ENCODE assay signal across 15 cellular contexts in genomic region chr16:10745856-10746255, GRCh38. TPM values are rescaled to one million over a fixed set of nuclear protein-coding genes. Genes with fewer than 3 reads are reported as not detected.
DNase-seq lines count a peak whose midpoint lies in the region; ATAC-seq and TF ChIP-seq lines count a peak whose summit lies in the region.
"Had no signal": no experiment of that assay in that cellular context is flagged by ENCODE, and none has a peak within 500 bp of the region (broad histone marks: within the 10 kb centered on the region; RNA-seq: fewer than 3 reads in every experiment).

No MANE protein-coding gene starts in this region.

- H3K27me3 ChIP-seq in heart left ventricle (no peaks in the 10 kb centered on the region), muscle layer of colon (ENCODE audit: control insufficient read depth in 1 of 2, insufficient read depth in 2 of 2, low read length in 2 of 2) (no peaks in the 10 kb centered on the region), stomach smooth muscle (ENCODE audit: control insufficient read depth in 1 of 2, insufficient read depth in 2 of 2, low read length in 2 of 2) (no peaks in the 10 kb centered on the region)

- no peak for TF ChIP-seq CTCF in heart left ventricle (IDR thresholded peaks at IDR 0.05)

- TF ChIP-seq POLR2A in heart left ventricle (IDR thresholded peaks at IDR 0.05): no peak

- no peaks in the 10 kb centered on the region for H3K9me3 Mint-ChIP-seq in activated naive CD8-positive, alpha-beta T cell treated with anti-CD3 and anti-CD28 coated beads, Interleukin-2, amount 50 U/mL, for 24 hours

- peaks cover 24% of the 10 kb centered on the region for H3K36me3 Mint-ChIP-seq in activated naive CD8-positive, alpha-beta T cell treated with anti-CD3 and anti-CD28 coated beads, Interleukin-2, amount 50 U/mL, for 24 hours (ENCODE audit: low read depth)

- no peak for DNase-seq in heart left ventricle
- DNase-seq in cardiac septum (ENCODE audit: low spot score): no peak
- no peak for DNase-seq in activated naive CD8-positive, alpha-beta T cell treated with anti-CD3 and anti-CD28 coated beads, Interleukin-2, amount 50 U/mL, for 24 hours
- no peak for DNase-seq in NCI-H1105 treated with DMSO at 0.1 percent for 48 hours (lab: John Stamatoyannopoulos, UW)
- no peak for DNase-seq in LoVo (ENCODE audit: low spot score)
- no peak for DNase-seq in GM19240 (ENCODE audit: insufficient read length, low spot score)
- DNase-seq: activated CD8-positive, alpha-beta T cell treated with anti-CD3 and anti-CD28 coated beads, Interleukin-2, amount 10 ng/mL, durations not matched to agents 7 days and 5 days; activated effector memory CD4-positive, alpha-beta T cell treated with Interleukin-2 at 50 U/mL for 16 hours; DMS153; Karpas-422; NCI-H1694 treated with DMSO at 0.1 percent for 48 hours; NCI-H446; stimulated activated CD4-positive, alpha-beta T cell treated with anti-CD3 and anti-CD28 coated beads, Interleukin-15, amount 100 ng/mL, for 24 hours had no signal

- H3K27ac ChIP-seq in heart left ventricle (peak overlapping the region in 10 of 12 donors; percentile 14 to 99 (median 67)), muscle layer of colon (ENCODE audit: low read depth, low read length) (peak overlapping the region; percentile 29), stomach smooth muscle (ENCODE audit: low read length) (peak overlapping the region; percentile 6)

- peaks cover 42% of the 10 kb centered on the region for H3K4me1 Mint-ChIP-seq in activated naive CD8-positive, alpha-beta T cell treated with anti-CD3 and anti-CD28 coated beads, Interleukin-2, amount 50 U/mL, for 24 hours

- intact Hi-C loops in heart left ventricle (cut with DNase I): loop anchor here in 6 of 10 donors (2.0 to 10.0 kb wide), 4 partner anchors 81 to 509 kb away; partner anchors contain the start of gene SOCS1 (in 1 of the 6)
- intact Hi-C loops in cardiac septum (cut with DNase I): no loop called here

- H3K36me3 ChIP-seq in heart left ventricle: peaks cover 0 to 49% (median 31%) of the 10 kb centered on the region in 9 donors
- H3K36me3 ChIP-seq in muscle layer of colon (ENCODE audit: insufficient read depth, low read length): peaks cover 36% of the 10 kb centered on the region
- peaks cover 12 to 20% of the 10 kb centered on the region in 2 donors for H3K36me3 ChIP-seq in stomach smooth muscle (ENCODE audit: control insufficient read depth in 2 of 2, insufficient read depth in 2 of 2, low read length in 2 of 2)

- H3K4me3 Mint-ChIP-seq in activated naive CD8-positive, alpha-beta T cell treated with anti-CD3 and anti-CD28 coated beads, Interleukin-2, amount 50 U/mL, for 24 hours: peak overlapping the region; percentile 15
- H3K4me3 Mint-ChIP-seq: activated CD8-positive, alpha-beta T cell treated with anti-CD3 and anti-CD28 coated beads, Interleukin-2, amount 10 ng/mL, durations not matched to agents 7 days and 5 days had no signal

- H3K27me3 Mint-ChIP-seq in activated naive CD8-positive, alpha-beta T cell treated with anti-CD3 and anti-CD28 coated beads, Interleukin-2, amount 50 U/mL, for 24 hours: peaks cover 2% of the 10 kb centered on the region

- H3K4me1 ChIP-seq in heart left ventricle (peaks cover 5 to 54% (median 28%) of the 10 kb centered on the region in 12 donors), muscle layer of colon (ENCODE audit: insufficient read depth, low read length) (peaks cover 26% of the 10 kb centered on the region), stomach smooth muscle (ENCODE audit: control insufficient read depth, insufficient read depth, low read length) (peaks cover 25% of the 10 kb centered on the region)

- H3K9ac ChIP-seq in muscle layer of colon (ENCODE audit: low read length): no peak overlapping the region
- H3K9ac ChIP-seq in stomach smooth muscle (ENCODE audit: low read length in 2 of 2): no peak overlapping the region

- H3K27ac Mint-ChIP-seq in activated naive CD8-positive, alpha-beta T cell treated with anti-CD3 and anti-CD28 coated beads, Interleukin-2, amount 50 U/mL, for 24 hours: no peak overlapping the region
- H3K27ac Mint-ChIP-seq: activated CD8-positive, alpha-beta T cell treated with anti-CD3 and anti-CD28 coated beads, Interleukin-2, amount 10 ng/mL, durations not matched to agents 7 days and 5 days had no signal

- WGBS in heart left ventricle, 4 donors: 30 to 46% (median 41%) methylated on average over 2 of the region's 2 CpGs

- no peaks in the 10 kb centered on the region for H3K9me3 ChIP-seq in heart left ventricle
- no peaks in the 10 kb centered on the region for H3K9me3 ChIP-seq in muscle layer of colon (ENCODE audit: low read length)
- no peaks in the 10 kb centered on the region for H3K9me3 ChIP-seq in stomach smooth muscle (ENCODE audit: control insufficient read depth in 2 of 2, low read length in 2 of 2)

- ATAC-seq in heart left ventricle: no peak
- ATAC-seq in activated naive CD8-positive, alpha-beta T cell treated with anti-CD3 and anti-CD28 coated beads, Interleukin-2, amount 50 U/mL, for 24 hours: no peak
- ATAC-seq: activated CD8-positive, alpha-beta T cell treated with anti-CD3 and anti-CD28 coated beads, Interleukin-2, amount 10 ng/mL, durations not matched to agents 7 days and 5 days had no signal

- H3K4me3 ChIP-seq in heart left ventricle (no peak overlapping the region), muscle layer of colon (ENCODE audit: low read depth in 1 of 2, low read length in 2 of 2) (no peak overlapping the region), stomach smooth muscle (ENCODE audit: low read length in 2 of 2) (peak overlapping the region in 1 of 2 donors; percentile 18)

RNA-seq across cellular contexts. Expression of gene NUBP1, which starts 2.2 kb away (rescaled TPM):
- total RNA-seq in heart left ventricle (10 to 100 TPM; 34.0 to 54.8 (median 47.9) TPM), cardiac septum (44.6 TPM)
- 10 to 100 TPM; 54.5 to 60.0 TPM for polyA plus RNA-seq in heart left ventricle

RNA-seq across cellular contexts. Expression of gene TEKT5, which starts 51.1 kb away (rescaled TPM):
- 1 to 10 TPM in 1 of 9 donors, under 1 TPM in 1, not detected in 7; 0.51 to 2.8 TPM for total RNA-seq in heart left ventricle
- not detected for polyA plus RNA-seq in heart left ventricle
- total RNA-seq in cardiac septum: 0.22 TPM
- total RNA-seq: activated CD8-positive, alpha-beta T cell treated with anti-CD3 and anti-CD28 coated beads, Interleukin-2, amount 10 ng/mL, durations not matched to agents 7 days and 5 days had no signal

Comparison
In these comparisons a context has a peak if more than half of its experiments do, and no peak if none do; other contexts are left out.
1. H3K27ac ChIP-seq: peak in every context shown above with its lines; median percentile 67 in heart left ventricle; 29 in muscle layer of colon; 6 in stomach smooth muscle.